In genomic region chr15:72153269-72153668, GRCh38 we compare ENCODE assay signal across 2 cellular contexts.
TF ChIP-seq lines count a peak whose summit lies in the region.

No MANE protein-coding gene starts in this region.

TF ChIP-seq in IMR-90, 13 proteins besides CTCF, POLR2A, EP300 and RAD21:
- TF ChIP-seq CEBPB (IDR thresholded peaks at IDR 0.05; ENCODE audit: low read depth, low read length) (no peak), CHD1 (IDR thresholded peaks at IDR 0.05; ENCODE audit: low read depth, low read length) (no peak), SMC3 (IDR thresholded peaks at IDR 0.05; ENCODE audit: low read depth, low read length) (no peak), MAZ (IDR thresholded peaks at IDR 0.05; ENCODE audit: borderline replicate concordance, low read depth, low read length) (no peak), MAFK (IDR thresholded peaks at IDR 0.05; ENCODE audit: low read depth, low read length) (no peak), NFE2L2 (IDR thresholded peaks at IDR 0.05; ENCODE audit: low read depth, low read length) (no peak), RCOR1 (IDR thresholded peaks at IDR 0.05; ENCODE audit: insufficient replicate concordance, low read length) (no peak), ELK1 (IDR thresholded peaks at IDR 0.05; ENCODE audit: borderline replicate concordance, low read depth, low read length) (no peak), MXI1 (IDR thresholded peaks at IDR 0.05; ENCODE audit: borderline replicate concordance, low read depth, low read length) (no peak), RFX5 (IDR thresholded peaks at IDR 0.05; ENCODE audit: low read depth, low read length) (no peak), BHLHE40 (IDR thresholded peaks at IDR 0.05; ENCODE audit: low read depth, low read length) (no peak), USF2 (IDR thresholded peaks at IDR 0.05; ENCODE audit: low read depth, low read length) (no peak), FOS (IDR thresholded peaks at IDR 0.05; ENCODE audit: low read depth, low read length) (no peak)

TF ChIP-seq in neural cell, 6 proteins besides CTCF, POLR2A, EP300 and RAD21:
- no peak for TF ChIP-seq SMC3 (conservative IDR thresholded peaks at IDR 0.05; ENCODE audit: poor library complexity)
- no peak for TF ChIP-seq POLR2AphosphoS5 (IDR thresholded peaks at IDR 0.05)
- TF ChIP-seq REST (IDR thresholded peaks at IDR 0.05; ENCODE audit: borderline replicate concordance) = no peak
- no peak for TF ChIP-seq MXI1 (conservative IDR thresholded peaks at IDR 0.05; ENCODE audit: poor library complexity, severe bottlenecking)
- no peak for TF ChIP-seq TAF1 (IDR thresholded peaks at IDR 0.05; ENCODE audit: low read depth)
- TF ChIP-seq EZH2 (IDR thresholded peaks at IDR 0.05; ENCODE audit: borderline replicate concordance, insufficient read depth, low read length, poor library complexity, severe bottlenecking) = no peak
